1 cellular context compared by ENCODE assay signal in the genomic region with DNA sequence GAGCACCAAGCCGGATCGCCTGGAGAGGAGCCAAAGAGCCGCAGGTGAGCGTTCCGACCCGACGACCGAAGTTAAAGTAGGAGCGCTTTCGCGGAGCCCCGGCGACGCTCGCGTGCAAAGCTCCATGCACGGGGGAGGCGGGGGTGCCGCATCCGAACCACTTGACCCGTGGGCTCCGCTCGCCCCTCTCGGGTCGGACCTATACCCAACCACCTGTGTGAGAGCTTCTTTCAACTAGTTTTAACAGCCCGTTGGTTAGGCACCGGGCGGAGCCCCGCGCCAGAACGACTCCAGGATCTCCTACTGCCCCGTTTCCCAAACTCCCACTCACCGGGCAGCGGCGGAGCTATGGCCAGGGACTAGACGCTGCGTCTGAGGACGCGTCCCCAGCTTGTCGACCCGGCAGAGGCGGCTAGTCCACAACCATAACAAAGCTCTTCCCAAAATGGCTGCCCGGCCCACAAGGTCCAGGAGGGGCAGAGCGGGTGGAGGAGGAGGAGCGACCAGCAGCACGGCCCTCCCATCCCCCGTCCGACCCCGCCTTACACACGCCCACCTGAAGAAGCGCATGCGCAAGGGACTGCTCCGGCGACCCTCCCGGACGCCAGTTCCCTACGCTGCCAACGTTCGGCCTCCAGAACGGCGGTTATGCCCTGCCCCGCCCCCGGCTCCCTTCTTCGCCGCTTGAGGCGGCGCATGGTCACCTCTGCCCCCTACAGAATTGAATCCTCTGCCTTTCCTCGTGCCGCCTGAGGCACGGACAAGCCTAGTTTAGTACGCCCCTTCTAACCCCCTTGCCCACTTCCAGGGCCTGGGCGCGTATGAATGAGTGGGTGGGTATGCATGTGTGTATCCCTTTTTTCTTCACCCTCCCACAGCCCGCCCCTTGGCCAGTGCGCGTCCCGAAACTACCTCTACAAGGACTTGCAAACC.
TF ChIP-seq lines count a peak whose summit lies in the region.

A gene with protein sequence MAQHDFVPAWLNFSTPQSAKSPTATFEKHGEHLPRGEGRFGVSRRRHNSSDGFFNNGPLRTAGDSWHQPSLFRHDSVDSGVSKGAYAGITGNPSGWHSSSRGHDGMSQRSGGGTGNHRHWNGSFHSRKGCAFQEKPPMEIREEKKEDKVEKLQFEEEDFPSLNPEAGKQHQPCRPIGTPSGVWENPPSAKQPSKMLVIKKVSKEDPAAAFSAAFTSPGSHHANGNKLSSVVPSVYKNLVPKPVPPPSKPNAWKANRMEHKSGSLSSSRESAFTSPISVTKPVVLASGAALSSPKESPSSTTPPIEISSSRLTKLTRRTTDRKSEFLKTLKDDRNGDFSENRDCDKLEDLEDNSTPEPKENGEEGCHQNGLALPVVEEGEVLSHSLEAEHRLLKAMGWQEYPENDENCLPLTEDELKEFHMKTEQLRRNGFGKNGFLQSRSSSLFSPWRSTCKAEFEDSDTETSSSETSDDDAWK (minus strand): TSS at position 453 of the 933 bp plus-strand sequence. CDS start 27,446 bp downstream, outside the sequence.

TF ChIP-seq in GM12878, 131 proteins besides CTCF, POLR2A, EP300 and RAD21 (continued from another document and continues in another):
- TF ChIP-seq, protein P1, sequence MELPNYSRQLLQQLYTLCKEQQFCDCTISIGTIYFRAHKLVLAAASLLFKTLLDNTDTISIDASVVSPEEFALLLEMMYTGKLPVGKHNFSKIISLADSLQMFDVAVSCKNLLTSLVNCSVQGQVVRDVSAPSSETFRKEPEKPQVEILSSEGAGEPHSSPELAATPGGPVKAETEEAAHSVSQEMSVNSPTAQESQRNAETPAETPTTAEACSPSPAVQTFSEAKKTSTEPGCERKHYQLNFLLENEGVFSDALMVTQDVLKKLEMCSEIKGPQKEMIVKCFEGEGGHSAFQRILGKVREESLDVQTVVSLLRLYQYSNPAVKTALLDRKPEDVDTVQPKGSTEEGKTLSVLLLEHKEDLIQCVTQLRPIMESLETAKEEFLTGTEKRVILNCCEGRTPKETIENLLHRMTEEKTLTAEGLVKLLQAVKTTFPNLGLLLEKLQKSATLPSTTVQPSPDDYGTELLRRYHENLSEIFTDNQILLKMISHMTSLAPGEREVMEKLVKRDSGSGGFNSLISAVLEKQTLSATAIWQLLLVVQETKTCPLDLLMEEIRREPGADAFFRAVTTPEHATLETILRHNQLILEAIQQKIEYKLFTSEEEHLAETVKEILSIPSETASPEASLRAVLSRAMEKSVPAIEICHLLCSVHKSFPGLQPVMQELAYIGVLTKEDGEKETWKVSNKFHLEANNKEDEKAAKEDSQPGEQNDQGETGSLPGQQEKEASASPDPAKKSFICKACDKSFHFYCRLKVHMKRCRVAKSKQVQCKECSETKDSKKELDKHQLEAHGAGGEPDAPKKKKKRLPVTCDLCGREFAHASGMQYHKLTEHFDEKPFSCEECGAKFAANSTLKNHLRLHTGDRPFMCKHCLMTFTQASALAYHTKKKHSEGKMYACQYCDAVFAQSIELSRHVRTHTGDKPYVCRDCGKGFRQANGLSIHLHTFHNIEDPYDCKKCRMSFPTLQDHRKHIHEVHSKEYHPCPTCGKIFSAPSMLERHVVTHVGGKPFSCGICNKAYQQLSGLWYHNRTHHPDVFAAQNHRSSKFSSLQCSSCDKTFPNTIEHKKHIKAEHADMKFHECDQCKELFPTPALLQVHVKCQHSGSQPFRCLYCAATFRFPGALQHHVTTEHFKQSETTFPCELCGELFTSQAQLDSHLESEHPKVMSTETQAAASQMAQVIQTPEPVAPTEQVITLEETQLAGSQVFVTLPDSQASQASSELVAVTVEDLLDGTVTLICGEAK (IDR thresholded peaks at IDR 0.05; ENCODE audit: borderline replicate concordance) = no peak
- TF ChIP-seq, protein P2, sequence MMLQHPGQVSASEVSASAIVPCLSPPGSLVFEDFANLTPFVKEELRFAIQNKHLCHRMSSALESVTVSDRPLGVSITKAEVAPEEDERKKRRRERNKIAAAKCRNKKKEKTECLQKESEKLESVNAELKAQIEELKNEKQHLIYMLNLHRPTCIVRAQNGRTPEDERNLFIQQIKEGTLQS (IDR thresholded peaks at IDR 0.05; ENCODE audit: borderline replicate concordance, extremely low read depth, low read depth, low read length) = no peak
- no peak for TF ChIP-seq PML (IDR thresholded peaks at IDR 0.05; ENCODE audit: low read length)
- TF ChIP-seq, protein P3, sequence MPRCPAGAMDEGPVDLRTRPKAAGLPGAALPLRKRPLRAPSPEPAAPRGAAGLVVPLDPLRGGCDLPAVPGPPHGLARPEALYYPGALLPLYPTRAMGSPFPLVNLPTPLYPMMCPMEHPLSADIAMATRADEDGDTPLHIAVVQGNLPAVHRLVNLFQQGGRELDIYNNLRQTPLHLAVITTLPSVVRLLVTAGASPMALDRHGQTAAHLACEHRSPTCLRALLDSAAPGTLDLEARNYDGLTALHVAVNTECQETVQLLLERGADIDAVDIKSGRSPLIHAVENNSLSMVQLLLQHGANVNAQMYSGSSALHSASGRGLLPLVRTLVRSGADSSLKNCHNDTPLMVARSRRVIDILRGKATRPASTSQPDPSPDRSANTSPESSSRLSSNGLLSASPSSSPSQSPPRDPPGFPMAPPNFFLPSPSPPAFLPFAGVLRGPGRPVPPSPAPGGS (IDR thresholded peaks at IDR 0.05; ENCODE audit: borderline replicate concordance, insufficient read depth, low read depth, low read length, poor library complexity, severe bottlenecking) = no peak
- TF ChIP-seq, protein P4, sequence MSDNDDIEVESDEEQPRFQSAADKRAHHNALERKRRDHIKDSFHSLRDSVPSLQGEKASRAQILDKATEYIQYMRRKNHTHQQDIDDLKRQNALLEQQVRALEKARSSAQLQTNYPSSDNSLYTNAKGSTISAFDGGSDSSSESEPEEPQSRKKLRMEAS (IDR thresholded peaks at IDR 0.05; ENCODE audit: low read depth, low read length) = peak; percentile 14; the same call in 1 of the 2 replicates
- no peak for TF ChIP-seq EZH2 (IDR thresholded peaks at IDR 0.05; ENCODE audit: borderline replicate concordance, control insufficient read depth, low read depth, low read length)
- 0 out of 2 replicates have a peak, but pooled peaks have one; percentile 4 for TF ChIP-seq MYB (IDR thresholded peaks at IDR 0.05; ENCODE audit: borderline replicate concordance, low read depth, low read length)
- no peak for TF ChIP-seq CHD4 (IDR thresholded peaks at IDR 0.05)
- no peak for TF ChIP-seq SIX5 (IDR thresholded peaks at IDR 0.05; ENCODE audit: low read depth, low read length, severe bottlenecking)
- no peak for TF ChIP-seq SREBF1 (IDR thresholded peaks at IDR 0.05; ENCODE audit: low read length)
- no peak for TF ChIP-seq CREM (IDR thresholded peaks at IDR 0.05; ENCODE audit: low read depth)
- TF ChIP-seq BHLHE40 (IDR thresholded peaks at IDR 0.05; ENCODE audit: borderline replicate concordance in 1 of 2, low read depth in 2 of 2, low read length in 1 of 2) = peak; percentile 34 to 70; a peak in 2 of 4 replicates
- TF ChIP-seq, protein P5, sequence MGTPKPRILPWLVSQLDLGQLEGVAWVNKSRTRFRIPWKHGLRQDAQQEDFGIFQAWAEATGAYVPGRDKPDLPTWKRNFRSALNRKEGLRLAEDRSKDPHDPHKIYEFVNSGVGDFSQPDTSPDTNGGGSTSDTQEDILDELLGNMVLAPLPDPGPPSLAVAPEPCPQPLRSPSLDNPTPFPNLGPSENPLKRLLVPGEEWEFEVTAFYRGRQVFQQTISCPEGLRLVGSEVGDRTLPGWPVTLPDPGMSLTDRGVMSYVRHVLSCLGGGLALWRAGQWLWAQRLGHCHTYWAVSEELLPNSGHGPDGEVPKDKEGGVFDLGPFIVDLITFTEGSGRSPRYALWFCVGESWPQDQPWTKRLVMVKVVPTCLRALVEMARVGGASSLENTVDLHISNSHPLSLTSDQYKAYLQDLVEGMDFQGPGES (IDR thresholded peaks at IDR 0.05) = no peak
- peak; percentile 72 for TF ChIP-seq NR2F1 (conservative IDR thresholded peaks at IDR 0.05)
- TF ChIP-seq, protein P6, sequence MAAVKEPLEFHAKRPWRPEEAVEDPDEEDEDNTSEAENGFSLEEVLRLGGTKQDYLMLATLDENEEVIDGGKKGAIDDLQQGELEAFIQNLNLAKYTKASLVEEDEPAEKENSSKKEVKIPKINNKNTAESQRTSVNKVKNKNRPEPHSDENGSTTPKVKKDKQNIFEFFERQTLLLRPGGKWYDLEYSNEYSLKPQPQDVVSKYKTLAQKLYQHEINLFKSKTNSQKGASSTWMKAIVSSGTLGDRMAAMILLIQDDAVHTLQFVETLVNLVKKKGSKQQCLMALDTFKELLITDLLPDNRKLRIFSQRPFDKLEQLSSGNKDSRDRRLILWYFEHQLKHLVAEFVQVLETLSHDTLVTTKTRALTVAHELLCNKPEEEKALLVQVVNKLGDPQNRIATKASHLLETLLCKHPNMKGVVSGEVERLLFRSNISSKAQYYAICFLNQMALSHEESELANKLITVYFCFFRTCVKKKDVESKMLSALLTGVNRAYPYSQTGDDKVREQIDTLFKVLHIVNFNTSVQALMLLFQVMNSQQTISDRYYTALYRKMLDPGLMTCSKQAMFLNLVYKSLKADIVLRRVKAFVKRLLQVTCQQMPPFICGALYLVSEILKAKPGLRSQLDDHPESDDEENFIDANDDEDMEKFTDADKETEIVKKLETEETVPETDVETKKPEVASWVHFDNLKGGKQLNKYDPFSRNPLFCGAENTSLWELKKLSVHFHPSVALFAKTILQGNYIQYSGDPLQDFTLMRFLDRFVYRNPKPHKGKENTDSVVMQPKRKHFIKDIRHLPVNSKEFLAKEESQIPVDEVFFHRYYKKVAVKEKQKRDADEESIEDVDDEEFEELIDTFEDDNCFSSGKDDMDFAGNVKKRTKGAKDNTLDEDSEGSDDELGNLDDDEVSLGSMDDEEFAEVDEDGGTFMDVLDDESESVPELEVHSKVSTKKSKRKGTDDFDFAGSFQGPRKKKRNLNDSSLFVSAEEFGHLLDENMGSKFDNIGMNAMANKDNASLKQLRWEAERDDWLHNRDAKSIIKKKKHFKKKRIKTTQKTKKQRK (IDR thresholded peaks at IDR 0.05; ENCODE audit: low read depth, low read length) = no peak
- TF ChIP-seq SIN3A (IDR thresholded peaks at IDR 0.05; ENCODE audit: low read depth, low read length) = peak; percentile 16; the same call in 1 of the 2 replicates
- TF ChIP-seq, protein P7, sequence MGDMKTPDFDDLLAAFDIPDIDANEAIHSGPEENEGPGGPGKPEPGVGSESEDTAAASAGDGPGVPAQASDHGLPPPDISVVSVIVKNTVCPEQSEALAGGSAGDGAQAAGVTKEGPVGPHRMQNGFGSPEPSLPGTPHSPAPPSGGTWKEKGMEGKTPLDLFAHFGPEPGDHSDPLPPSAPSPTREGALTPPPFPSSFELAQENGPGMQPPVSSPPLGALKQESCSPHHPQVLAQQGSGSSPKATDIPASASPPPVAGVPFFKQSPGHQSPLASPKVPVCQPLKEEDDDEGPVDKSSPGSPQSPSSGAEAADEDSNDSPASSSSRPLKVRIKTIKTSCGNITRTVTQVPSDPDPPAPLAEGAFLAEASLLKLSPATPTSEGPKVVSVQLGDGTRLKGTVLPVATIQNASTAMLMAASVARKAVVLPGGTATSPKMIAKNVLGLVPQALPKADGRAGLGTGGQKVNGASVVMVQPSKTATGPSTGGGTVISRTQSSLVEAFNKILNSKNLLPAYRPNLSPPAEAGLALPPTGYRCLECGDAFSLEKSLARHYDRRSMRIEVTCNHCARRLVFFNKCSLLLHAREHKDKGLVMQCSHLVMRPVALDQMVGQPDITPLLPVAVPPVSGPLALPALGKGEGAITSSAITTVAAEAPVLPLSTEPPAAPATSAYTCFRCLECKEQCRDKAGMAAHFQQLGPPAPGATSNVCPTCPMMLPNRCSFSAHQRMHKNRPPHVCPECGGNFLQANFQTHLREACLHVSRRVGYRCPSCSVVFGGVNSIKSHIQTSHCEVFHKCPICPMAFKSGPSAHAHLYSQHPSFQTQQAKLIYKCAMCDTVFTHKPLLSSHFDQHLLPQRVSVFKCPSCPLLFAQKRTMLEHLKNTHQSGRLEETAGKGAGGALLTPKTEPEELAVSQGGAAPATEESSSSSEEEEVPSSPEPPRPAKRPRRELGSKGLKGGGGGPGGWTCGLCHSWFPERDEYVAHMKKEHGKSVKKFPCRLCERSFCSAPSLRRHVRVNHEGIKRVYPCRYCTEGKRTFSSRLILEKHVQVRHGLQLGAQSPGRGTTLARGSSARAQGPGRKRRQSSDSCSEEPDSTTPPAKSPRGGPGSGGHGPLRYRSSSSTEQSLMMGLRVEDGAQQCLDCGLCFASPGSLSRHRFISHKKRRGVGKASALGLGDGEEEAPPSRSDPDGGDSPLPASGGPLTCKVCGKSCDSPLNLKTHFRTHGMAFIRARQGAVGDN (IDR thresholded peaks at IDR 0.05) = peak; percentile 64
- no peak for TF ChIP-seq BCL11A (IDR thresholded peaks at IDR 0.05; ENCODE audit: low read depth, low read length)
- TF ChIP-seq BRCA1 (IDR thresholded peaks at IDR 0.05; ENCODE audit: low read depth, low read length) = no peak
- TF ChIP-seq TBL1XR1 (IDR thresholded peaks at IDR 0.05; ENCODE audit: low read depth, low read length) = no peak
- no peak for TF ChIP-seq KLF5 (IDR thresholded peaks at IDR 0.05; ENCODE audit: partially characterized antibody)
- TF ChIP-seq PAX8 (IDR thresholded peaks at IDR 0.05) = no peak
- 0 out of 2 replicates have a peak, but pooled peaks have one; percentile 44 for TF ChIP-seq RCOR1 (conservative IDR thresholded peaks at IDR 0.05; ENCODE audit: low read depth, low read length)
- peak in 1 of 2 experiments; percentile 41; a peak in 2 of 3 replicates for TF ChIP-seq EGR1 (IDR thresholded peaks at IDR 0.05; ENCODE audit: borderline replicate concordance in 1 of 2, low read depth in 2 of 2, low read length in 2 of 2)
- TF ChIP-seq STAT1 (conservative IDR thresholded peaks at IDR 0.05) = no peak
- no peak for TF ChIP-seq MTA2 (IDR thresholded peaks at IDR 0.05; ENCODE audit: low read depth)
- peak; percentile 59 for TF ChIP-seq DPF2 (IDR thresholded peaks at IDR 0.05)
- TF ChIP-seq, protein P8, sequence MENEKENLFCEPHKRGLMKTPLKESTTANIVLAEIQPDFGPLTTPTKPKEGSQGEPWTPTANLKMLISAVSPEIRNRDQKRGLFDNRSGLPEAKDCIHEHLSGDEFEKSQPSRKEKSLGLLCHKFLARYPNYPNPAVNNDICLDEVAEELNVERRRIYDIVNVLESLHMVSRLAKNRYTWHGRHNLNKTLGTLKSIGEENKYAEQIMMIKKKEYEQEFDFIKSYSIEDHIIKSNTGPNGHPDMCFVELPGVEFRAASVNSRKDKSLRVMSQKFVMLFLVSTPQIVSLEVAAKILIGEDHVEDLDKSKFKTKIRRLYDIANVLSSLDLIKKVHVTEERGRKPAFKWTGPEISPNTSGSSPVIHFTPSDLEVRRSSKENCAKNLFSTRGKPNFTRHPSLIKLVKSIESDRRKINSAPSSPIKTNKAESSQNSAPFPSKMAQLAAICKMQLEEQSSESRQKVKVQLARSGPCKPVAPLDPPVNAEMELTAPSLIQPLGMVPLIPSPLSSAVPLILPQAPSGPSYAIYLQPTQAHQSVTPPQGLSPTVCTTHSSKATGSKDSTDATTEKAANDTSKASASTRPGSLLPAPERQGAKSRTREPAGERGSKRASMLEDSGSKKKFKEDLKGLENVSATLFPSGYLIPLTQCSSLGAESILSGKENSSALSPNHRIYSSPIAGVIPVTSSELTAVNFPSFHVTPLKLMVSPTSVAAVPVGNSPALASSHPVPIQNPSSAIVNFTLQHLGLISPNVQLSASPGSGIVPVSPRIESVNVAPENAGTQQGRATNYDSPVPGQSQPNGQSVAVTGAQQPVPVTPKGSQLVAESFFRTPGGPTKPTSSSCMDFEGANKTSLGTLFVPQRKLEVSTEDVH (IDR thresholded peaks at IDR 0.05; ENCODE audit: low read depth, partially characterized antibody) = no peak
- no peak for TF ChIP-seq KDM1A (IDR thresholded peaks at IDR 0.05; ENCODE audit: borderline replicate concordance)
- TF ChIP-seq NFIC (IDR thresholded peaks at IDR 0.05; ENCODE audit: low read depth, low read length) = no peak
- TF ChIP-seq CHD2 (IDR thresholded peaks at IDR 0.05; ENCODE audit: borderline replicate concordance, low read depth, low read length) = peak; percentile 54; the same call in 1 of the 2 replicates
- no peak for TF ChIP-seq NR2C2 (IDR thresholded peaks at IDR 0.05; ENCODE audit: borderline replicate concordance, control insufficient read depth, insufficient read length, low read depth)
